In genomic region chr9:127562271-127562780, GRCh38 we compare ENCODE assay signal across 11 cellular contexts. TPM values are rescaled to one million over a fixed set of nuclear protein-coding genes. Genes with fewer than 3 reads are reported as not detected.
DNase-seq lines count a peak whose midpoint lies in the region; ATAC-seq, FAIRE-seq and TF ChIP-seq lines count a peak whose summit lies in the region.
"Had no signal": no experiment of that assay in that cellular context is flagged by ENCODE, and none has a peak within 500 bp of the region (broad histone marks: within the 10 kb centered on the region; RNA-seq: fewer than 3 reads in every experiment).

No MANE protein-coding gene starts in this region.

- H3K4me1 ChIP-seq in BLaER1 treated with 17β-estradiol and CSF1 and Interleukin-3, amounts not matched to agents 10 nM and 100 nM: peaks cover 51 to 100% (median 95%) of the 10 kb centered on the region in 10 experiments
- H3K4me1 ChIP-seq in SJCRH30 (peaks cover 38% of the 10 kb centered on the region), esophagus squamous epithelium (peaks cover 68 to 100% (median 93%) of the 10 kb centered on the region in 3 donors), rectal smooth muscle tissue (ENCODE audit: control insufficient read depth, insufficient read depth, low read length) (peaks cover 29% of the 10 kb centered on the region), small intestine (ENCODE audit: control insufficient read depth in 2 of 2, insufficient read depth in 1 of 2, low read depth in 1 of 2, low read length in 1 of 2) (peaks cover 0 to 14% of the 10 kb centered on the region in 2 donors)

- peaks cover 2% of the 10 kb centered on the region for H3K27me3 Mint-ChIP-seq in glutamatergic neuron (ENCODE audit: unreplicated experiment)

- ATAC-seq in GM18870 (IDR thresholded peaks at IDR 0.05; ENCODE audit: unreplicated experiment): no peak

- FAIRE-seq in small intestine (lab: Jason Lieb, UNC): no peak
- FAIRE-seq: GM18507 had no signal

- peaks cover 13% of the 10 kb centered on the region for H3K4me1 Mint-ChIP-seq in glutamatergic neuron (ENCODE audit: low read depth, unreplicated experiment)

- H3K27ac ChIP-seq in BLaER1 treated with 17β-estradiol and CSF1 and Interleukin-3, amounts not matched to agents 10 nM and 100 nM: peak overlapping the region; percentile 9 to 85 (median 69); a peak in 19 of 22 replicates
- H3K27ac ChIP-seq in SJCRH30 (peak overlapping the region; percentile 28; the same call in 1 of the 2 replicates), esophagus squamous epithelium (peak overlapping the region; percentile 99 to 100 (median 99)), rectal smooth muscle tissue (ENCODE audit: low read depth, low read length) (peak overlapping the region; percentile 66), small intestine (ENCODE audit: low read depth in 1 of 2, low read length in 1 of 2) (peak overlapping the region in 1 of 2 donors; percentile 91)

- no peak overlapping the region for H3K27ac Mint-ChIP-seq in glutamatergic neuron (ENCODE audit: unreplicated experiment)

- 26 to 52% methylated on average over 6 to 12 of the region's 13 CpGs for WGBS in esophagus squamous epithelium, 2 donors
- WGBS in small intestine, 3 donors: 67 to 79% (median 77%) methylated on average over 13 of the region's 13 CpGs

- H3K4me3 Mint-ChIP-seq in glutamatergic neuron (ENCODE audit: unreplicated experiment): no peak overlapping the region

- H3K36me3 Mint-ChIP-seq in glutamatergic neuron (ENCODE audit: unreplicated experiment): no peaks in the 10 kb centered on the region

- H3K4me3 ChIP-seq in BLaER1 treated with 17β-estradiol and CSF1 and Interleukin-3, amounts not matched to agents 10 nM and 100 nM: peak overlapping the region in 3 of 10 experiments; percentile 40 to 58 (median 57); a peak in 6 of 20 replicates
- H3K4me3 ChIP-seq in SJCRH30 (no peak overlapping the region), esophagus squamous epithelium (peak overlapping the region in 3 of 4 donors; percentile 21 to 99 (median 44)), rectal smooth muscle tissue (ENCODE audit: low read length) (no peak overlapping the region), small intestine (ENCODE audit: low read depth in 1 of 2, low read length in 2 of 2) (no peak overlapping the region)

- H3K36me3 ChIP-seq in BLaER1 treated with 17β-estradiol and CSF1 and Interleukin-3, amounts not matched to agents 10 nM and 100 nM: peaks cover 0 to 80% (median 51%) of the 10 kb centered on the region in 11 experiments; a peak in 18 of 22 replicates
- H3K36me3 ChIP-seq in SJCRH30: peaks cover 12% of the 10 kb centered on the region
- H3K36me3 ChIP-seq in esophagus squamous epithelium: peaks cover 5 to 61% (median 22%) of the 10 kb centered on the region in 3 donors
- H3K36me3 ChIP-seq in rectal smooth muscle tissue (ENCODE audit: control insufficient read depth, insufficient read depth, low read length): no peaks in the 10 kb centered on the region
- peaks cover 0 to 4% of the 10 kb centered on the region in 2 donors for H3K36me3 ChIP-seq in small intestine (ENCODE audit: control insufficient read depth in 2 of 2, insufficient read depth in 2 of 2, low read length in 2 of 2)

- H3K9me3 Mint-ChIP-seq in glutamatergic neuron (ENCODE audit: unreplicated experiment): peaks cover 1% of the 10 kb centered on the region

- no peaks in the 10 kb centered on the region for H3K9me3 ChIP-seq in BLaER1 treated with 17β-estradiol and CSF1 and Interleukin-3, amounts not matched to agents 10 nM and 100 nM (replicated peaks in 1 of 11)
- H3K9me3 ChIP-seq in SJCRH30 (replicated peaks) (no peaks in the 10 kb centered on the region), esophagus squamous epithelium (no peaks in the 10 kb centered on the region), small intestine (ENCODE audit: control insufficient read depth, low read depth) (no peaks in the 10 kb centered on the region)

- H3K4me2 ChIP-seq in BLaER1 treated with 17β-estradiol and CSF1 and Interleukin-3, amounts not matched to agents 10 nM and 100 nM: peak overlapping the region; percentile 75 to 100 (median 98)

- H4K20me1 ChIP-seq in BLaER1 treated with 17β-estradiol and CSF1 and Interleukin-3, amounts not matched to agents 10 nM and 100 nM: peaks cover 13 to 92% (median 28%) of the 10 kb centered on the region in 11 experiments; a peak in 18 of 22 replicates

- intact Hi-C loops in esophagus squamous epithelium (cut with DNase I): no loop called here

- H3K27me3 ChIP-seq in BLaER1 treated with 17β-estradiol and CSF1 and Interleukin-3, amounts not matched to agents 10 nM and 100 nM: no peaks in the 10 kb centered on the region
- H3K27me3 ChIP-seq in SJCRH30: no peaks in the 10 kb centered on the region
- no peaks in the 10 kb centered on the region for H3K27me3 ChIP-seq in esophagus squamous epithelium
- H3K27me3 ChIP-seq in rectal smooth muscle tissue (ENCODE audit: control insufficient read depth, insufficient read depth, low read length): no peaks in the 10 kb centered on the region
- no peaks in the 10 kb centered on the region for H3K27me3 ChIP-seq in small intestine (ENCODE audit: control insufficient read depth in 2 of 2, insufficient read depth in 2 of 2, low read length in 2 of 2)

- DNase-seq in SJCRH30: no peak
- no peak for DNase-seq in esophagus squamous epithelium (lab: John Stamatoyannopoulos, UW)
- no peak for DNase-seq in glutamatergic neuron
- DNase-seq in activated CD4-positive, alpha-beta T cell treated with anti-CD3 and anti-CD28 coated beads for 4 hours: no peak
- no peak for DNase-seq in small intestine
- DNase-seq: activated naive CD4-positive, alpha-beta T cell; T-helper 9 cell had no signal

- TF ChIP-seq POLR2A in esophagus squamous epithelium (IDR thresholded peaks at IDR 0.05): no peak

- H3K9ac ChIP-seq in BLaER1 treated with 17β-estradiol and CSF1 and Interleukin-3, amounts not matched to agents 10 nM and 100 nM: peak overlapping the region in 10 of 11 experiments; percentile 3 to 78 (median 60); a peak in 15 of 22 replicates
- H3K9ac ChIP-seq in rectal smooth muscle tissue (ENCODE audit: low read length): no peak overlapping the region

- TF ChIP-seq CTCF in esophagus squamous epithelium (IDR thresholded peaks at IDR 0.05) (no peak), glutamatergic neuron (IDR thresholded peaks at IDR 0.05; ENCODE audit: partially characterized antibody, unreplicated experiment) (no peak)

RNA-seq across cellular contexts. Expression of gene STXBP1, which starts 49.8 kb away (rescaled TPM):
- 3.6 and 5.2 TPM in 2 replicates for total RNA-seq in SJCRH30 (2014; rRNA removed; shearing (Covaris generic))
- 10 to 100 TPM in 2 of 4 donors, 1 to 10 TPM in 2; 4.7 to 36.1 (median 12.2) TPM for total RNA-seq in esophagus squamous epithelium
- total RNA-seq in glutamatergic neuron (ENCODE audit: unreplicated experiment): 402 TPM
- 10 to 100 TPM in 1 of 3 donors, 1 to 10 TPM in 1, under 1 TPM in 1; 0.89 to 14.3 (median 1.9) TPM for polyA plus RNA-seq in small intestine

Comparison
In these comparisons a context has a peak if more than half of its experiments do, and no peak if none do; other contexts are left out.
1. H3K4me3 ChIP-seq: peak in esophagus squamous epithelium (3 of 4); none in SJCRH30 (single experiment), rectal smooth muscle tissue (single experiment) and small intestine (0 of 2).
2. RNA of gene STXBP1, which starts 49.8 kb away (total RNA-seq): 402 TPM in glutamatergic neuron (single experiment); 4.7 to 36.1 TPM in esophagus squamous epithelium and 3.6 to 5.2 TPM in SJCRH30; every median in the first group is over 10 times any median in the second.